8 cellular contexts compared by ENCODE assay signal in genomic region chr19:7921302-7921954, GRCh38. TPM values are rescaled to one million over a fixed set of nuclear protein-coding genes. Genes with fewer than 3 reads are reported as not detected.
A peak's percentile ranks its signal among the peaks of the same experiment; 100 is the strongest.
DNase-seq lines count a peak whose midpoint lies in the region; ATAC-seq, FAIRE-seq and TF ChIP-seq lines count a peak whose summit lies in the region.

No MANE protein-coding gene starts in this region.

- CTCF ChIA-PET in K562 (lab: Yijun Ruan, JAX; ENCODE audit: low intra/inter-chr PET ratio) = no interaction called here

- H3K36me3 ChIP-seq in K562 (ENCODE audit: control insufficient read depth, insufficient read depth, low read length) = peaks cover 19% of the 10 kb centered on the region; the same call in 1 of the 3 replicates

- peak overlapping the region; percentile 72 to 93 for H3K9ac ChIP-seq in K562 (ENCODE audit: insufficient read depth in 1 of 2, low read depth in 2 of 2, low read length in 2 of 2)

- H3K4me2 ChIP-seq in K562 (ENCODE audit: insufficient read depth, low read length) = peak overlapping the region; percentile 98

- no peaks in the 10 kb centered on the region for H3K27me3 ChIP-seq in K562 (ENCODE audit: control insufficient read depth in 2 of 2, insufficient read depth in 2 of 2, low read length in 2 of 2)

- no peaks in the 10 kb centered on the region for H3K9me3 Mint-ChIP-seq in stimulated activated naive CD8-positive, alpha-beta T cell treated with anti-CD3 and anti-CD28 coated beads, Interleukin-15, Interleukin-2, amounts not matched to agents 100 ng/mL and 50 ng/mL, for 24 hours
- H3K9me3 Mint-ChIP-seq in mesothelial cell of epicardium = no peaks in the 10 kb centered on the region

- peak overlapping the region; percentile 89 for H3K27ac Mint-ChIP-seq in stimulated activated naive CD8-positive, alpha-beta T cell treated with anti-CD3 and anti-CD28 coated beads, Interleukin-15, Interleukin-2, amounts not matched to agents 100 ng/mL and 50 ng/mL, for 24 hours
- H3K27ac Mint-ChIP-seq in mesothelial cell of epicardium = peak overlapping the region; percentile 86

- no peaks in the 10 kb centered on the region for H3K9me1 ChIP-seq in K562 (ENCODE audit: control insufficient read depth, insufficient read depth, low read length)

- H3K4me1 ChIP-seq in K562 (replicated peaks in 1 of 2; ENCODE audit: control insufficient read depth in 2 of 2, insufficient read depth in 2 of 2, low read length in 2 of 2) = peaks cover 13 to 80% of the 10 kb centered on the region in 2 experiments

- H3K27ac ChIP-seq in K562 (ENCODE audit: extremely low read depth, low read depth, low read length) = peak overlapping the region; percentile 89

- no peak for TF ChIP-seq POLR2A in K562 (conservative IDR thresholded peaks at IDR 0.05)

- WGBS in K562 (ENCODE audit: insufficient coverage, low coverage, missing lambda C conversion rate) = 16% methylated on average over 17 of the region's 17 CpGs

- H3K36me3 Mint-ChIP-seq in stimulated activated naive CD8-positive, alpha-beta T cell treated with anti-CD3 and anti-CD28 coated beads, Interleukin-15, Interleukin-2, amounts not matched to agents 100 ng/mL and 50 ng/mL, for 24 hours (ENCODE audit: low read depth) = no peaks in the 10 kb centered on the region
- H3K36me3 Mint-ChIP-seq in mesothelial cell of epicardium = no peaks in the 10 kb centered on the region

- no peak for TF ChIP-seq EP300 in K562 (IDR thresholded peaks at IDR 0.05; ENCODE audit: low read length)

- DNase-seq in stimulated activated naive CD8-positive, alpha-beta T cell treated with anti-CD3 and anti-CD28 coated beads, Interleukin-15, Interleukin-2, amounts not matched to agents 100 U/mL and 50 U/mL, for 24 hours = no peak
- DNase-seq in K562 (ENCODE audit: extremely low read depth in 1 of 4, low spot score in 3 of 4) = peak in 1 of 4 experiments; percentile 44
- DNase-seq in mesothelial cell of epicardium (ENCODE audit: low spot score in 2 of 2, unreplicated experiment in 2 of 2) = peak in 1 of 2 experiments; percentile 17
- DNase-seq in MV-4-11 (lab: John Stamatoyannopoulos, UW) = no peak
- DNase-seq in stimulated activated CD4-positive, alpha-beta T cell treated with anti-CD3 and anti-CD28 coated beads, Interleukin-1b, Interleukin-23, amount 100 ng/mL, for 48 hours = no peak
- DNase-seq in AG08396 (ENCODE audit: low spot score) = no peak

- H3K4me3 Mint-ChIP-seq in stimulated activated naive CD8-positive, alpha-beta T cell treated with anti-CD3 and anti-CD28 coated beads, Interleukin-15, Interleukin-2, amounts not matched to agents 100 ng/mL and 50 ng/mL, for 24 hours = peak overlapping the region; percentile 84
- H3K4me3 Mint-ChIP-seq in mesothelial cell of epicardium = peak overlapping the region; percentile 67

- POLR2A ChIA-PET in K562 (lab: Yijun Ruan, JAX) = interaction anchor here (0.7 to 3.1 kb wide), 8 partner anchors 8 to 83 kb away, joined by 3 to 26 read pairs (median 10); partner anchors contain the start of genes ELAVL1, MAP2K7 and TIMM44

- H3K79me2 ChIP-seq in K562 (ENCODE audit: control insufficient read depth, insufficient read depth, low read length) = peaks cover 14% of the 10 kb centered on the region

- TF ChIP-seq RAD21 in K562 (CRISPR knock-in tag; conservative IDR thresholded peaks at IDR 0.05 in 1 of 2, IDR thresholded peaks at IDR 0.05 in 1 of 2) = no peak

- peaks cover 33% of the 10 kb centered on the region for H3K4me1 Mint-ChIP-seq in stimulated activated naive CD8-positive, alpha-beta T cell treated with anti-CD3 and anti-CD28 coated beads, Interleukin-15, Interleukin-2, amounts not matched to agents 100 ng/mL and 50 ng/mL, for 24 hours (ENCODE audit: low read depth)
- peaks cover 29% of the 10 kb centered on the region for H3K4me1 Mint-ChIP-seq in mesothelial cell of epicardium

- H4K20me1 ChIP-seq in K562 (replicated peaks; ENCODE audit: control insufficient read depth, insufficient read depth, low read length) = peaks cover 10% of the 10 kb centered on the region; the same call in 1 of the 2 replicates

- TF ChIP-seq CTCF in K562 (IDR thresholded peaks at IDR 0.05 in 2 of 3, conservative IDR thresholded peaks at IDR 0.05 in 1 of 3; ENCODE audit: insufficient read depth in 2 of 3, low read depth in 1 of 3, low read length in 3 of 3) (no peak), mesothelial cell of epicardium (IDR thresholded peaks at IDR 0.05; ENCODE audit: unreplicated experiment) (no peak)

- H3K9me3 ChIP-seq in K562 (replicated peaks; ENCODE audit: control insufficient read depth, insufficient read depth, low read depth, low read length) = no peaks in the 10 kb centered on the region

- BruUV-seq in K562 (replicated peaks; lab: Mats Ljungman, UMichigan) = TSS peak; percentile 94

- peaks cover 17% of the 10 kb centered on the region for H3K27me3 Mint-ChIP-seq in stimulated activated naive CD8-positive, alpha-beta T cell treated with anti-CD3 and anti-CD28 coated beads, Interleukin-15, Interleukin-2, amounts not matched to agents 100 ng/mL and 50 ng/mL, for 24 hours
- peaks cover 23% of the 10 kb centered on the region for H3K27me3 Mint-ChIP-seq in mesothelial cell of epicardium (ENCODE audit: low read depth)

- in situ Hi-C loops in K562 (cut with MboI) = loop anchor here (5.0 kb wide), 1 partner anchor 69 kb away; no protein-coding TSS in a partner anchor

- H3K4me3 ChIP-seq in K562 = peak overlapping the region; percentile 52

- ATAC-seq in stimulated activated naive CD8-positive, alpha-beta T cell treated with anti-CD3 and anti-CD28 coated beads, Interleukin-15, Interleukin-2, amounts not matched to agents 100 U/mL and 50 U/mL, for 24 hours = no peak
- ATAC-seq in K562 = peak; percentile 1; the same call in 1 of the 3 replicates
- ATAC-seq in GM21515 (IDR thresholded peaks at IDR 0.05; ENCODE audit: unreplicated experiment) = no peak

- FAIRE-seq in K562 (lab: Jason Lieb, UNC) = no peak

- peak overlapping the region; percentile 83; the same call in 1 of the 2 replicates for H2AFZ ChIP-seq in K562 (ENCODE audit: low read depth, low read length)

- intact Hi-C loops in K562 (cut with micrococcal nuclease) = loop anchor here (1.0 to 5.0 kb wide), 2 partner anchors 49 to 68 kb away; partner anchors contain the start of gene PRR36

RNA-seq across cellular contexts. Expression of gene SNAPC2, which starts 1.3 kb away (rescaled TPM):
- total RNA-seq in K562 (2011; cell fraction: chromatin; rRNA removed; ENCODE audit: low replicate concordance) = 4.4 and 13.6 TPM in 2 replicates
- 10.9 and 14.3 TPM in 2 replicates for total RNA-seq in K562 (2011; cell fraction: nucleolus; rRNA removed)
- total RNA-seq in K562 (2011; cell fraction: nucleoplasm; rRNA removed) = 9.5 and 10.0 TPM in 2 replicates
- total RNA-seq in K562 (2014; rRNA removed) (30.3 and 42.7 TPM in 2 replicates), K562 (2014; rRNA removed; fragmentation: Illumina TruSeq; extraction: Trizol) (4.1 and 4.2 TPM in 2 replicates), K562 (2015; rRNA removed; fragmentation: Illumina TruSeq; extraction: Trizol) (15.3 and 15.9 TPM in 2 replicates), K562 (2021) (37.1 and 45.1 TPM in 2 replicates), mesothelial cell of epicardium (15.6 to 16.8 TPM (median 16.3 TPM) in 3 replicates)
- polyA plus RNA-seq in K562 (2011; rRNA removed) (10.9 and 20.1 TPM in 2 replicates), K562 (2014; fragmentation: Illumina TruSeq; extraction: Trizol) (18.2 and 39.9 TPM in 2 replicates), K562 (2014; fragmentation: Nextera tagmentation; extraction: Ambion mirVana) (1 to 10 TPM in 1 of 2 experiments, under 1 TPM in 1; 0.59 to 1.4 TPM), K562 (2014; rRNA removed) (32.0 and 34.4 TPM in 2 replicates)
- polyA plus RNA-seq in K562 (2011; cell fraction: cytosol; rRNA removed) = 18.7 and 40.5 TPM in 2 replicates
- polyA plus RNA-seq in K562 (2011; cell fraction: nucleus; rRNA removed) = 18.7 and 32.8 TPM in 2 replicates
- polyA plus RNA-seq in K562 (2012) = 30.8 and 37.6 TPM in 2 replicates
- polyA minus RNA-seq in K562 (2011; rRNA and poly(A)+ RNA removed) = 4.3 and 4.8 TPM in 2 replicates
- 14.0 and 17.1 TPM in 2 replicates for polyA minus RNA-seq in K562 (2011; cell fraction: cytosol; rRNA and poly(A)+ RNA removed)
- polyA minus RNA-seq in K562 (2011; cell fraction: nucleus; rRNA and poly(A)+ RNA removed) = 9.7 and 13.1 TPM in 2 replicates

RNA-seq across cellular contexts. Expression of gene CTXN1, which starts 4.5 kb away (rescaled TPM):
- total RNA-seq in K562 (2011; cell fraction: chromatin; rRNA removed; ENCODE audit: low replicate concordance) = 0.67 and 3.5 TPM in 2 replicates
- total RNA-seq in K562 (2011; cell fraction: nucleolus; rRNA removed) = 6.2 and 8.0 TPM in 2 replicates
- total RNA-seq in K562 (2011; cell fraction: nucleoplasm; rRNA removed) = 2.6 and 3.4 TPM in 2 replicates
- total RNA-seq in K562 (2014; rRNA removed) (7.4 and 10.9 TPM in 2 replicates), K562 (2014; rRNA removed; fragmentation: Illumina TruSeq; extraction: Trizol) (0.15 and 0.19 TPM in 2 replicates), K562 (2015; rRNA removed; fragmentation: Illumina TruSeq; extraction: Trizol) (1.8 and 2.3 TPM in 2 replicates), K562 (2021) (37.4 and 38.9 TPM in 2 replicates), mesothelial cell of epicardium (50.5 to 53.6 TPM (median 51.2 TPM) in 3 replicates)
- polyA plus RNA-seq in K562 (2011; rRNA removed) (1.3 and 1.4 TPM in 2 replicates), K562 (2014; fragmentation: Illumina TruSeq; extraction: Trizol) (1.5 and 4.9 TPM in 2 replicates), K562 (2014; fragmentation: Nextera tagmentation; extraction: Ambion mirVana) (not detected), K562 (2014; rRNA removed) (9.2 and 14.5 TPM in 2 replicates)
- polyA plus RNA-seq in K562 (2011; cell fraction: cytosol; rRNA removed) = 6.3 and 53.8 TPM in 2 replicates
- 3.6 and 12.2 TPM in 2 replicates for polyA plus RNA-seq in K562 (2011; cell fraction: nucleus; rRNA removed)
- polyA plus RNA-seq in K562 (2012) = 4.8 and 15.6 TPM in 2 replicates
- polyA minus RNA-seq in K562 (2011; rRNA and poly(A)+ RNA removed) = 0.14 TPM in 1 of 2 replicates, not detected in the other
- 15.8 and 19.9 TPM in 2 replicates for polyA minus RNA-seq in K562 (2011; cell fraction: cytosol; rRNA and poly(A)+ RNA removed)
- 2.3 and 2.7 TPM in 2 replicates for polyA minus RNA-seq in K562 (2011; cell fraction: nucleus; rRNA and poly(A)+ RNA removed)

RNA-seq across cellular contexts. Expression of gene TGFBR3L, which starts 6.8 kb away (rescaled TPM):
- 0.69 TPM in 1 of 2 replicates, not detected in the other for total RNA-seq in K562 (2011; cell fraction: chromatin; rRNA removed; ENCODE audit: low replicate concordance)
- 0.33 TPM in 1 of 2 replicates, not detected in the other for total RNA-seq in K562 (2011; cell fraction: nucleolus; rRNA removed)
- total RNA-seq in K562 (2011; cell fraction: nucleoplasm; rRNA removed) = not detected in 2 replicates
- total RNA-seq in K562 (2014; rRNA removed) (not detected in 2 replicates), K562 (2014; rRNA removed; fragmentation: Illumina TruSeq; extraction: Trizol) (not detected in 2 replicates), K562 (2015; rRNA removed; fragmentation: Illumina TruSeq; extraction: Trizol) (not detected in 2 replicates), K562 (2021) (0.18 TPM in 1 of 2 replicates, not detected in the other), mesothelial cell of epicardium (1.2 to 1.7 TPM (median 1.2 TPM) in 3 replicates)
- polyA plus RNA-seq in K562 (2011; rRNA removed) (0.08 TPM in 1 of 2 replicates, not detected in the other), K562 (2014; fragmentation: Illumina TruSeq; extraction: Trizol) (not detected in 2 replicates), K562 (2014; fragmentation: Nextera tagmentation; extraction: Ambion mirVana) (not detected), K562 (2014; rRNA removed) (not detected in 2 replicates)
- polyA plus RNA-seq in K562 (2011; cell fraction: cytosol; rRNA removed) = 0.09 TPM in 2 replicates
- polyA plus RNA-seq in K562 (2011; cell fraction: nucleus; rRNA removed) = 0.15 and 0.58 TPM in 2 replicates
- polyA plus RNA-seq in K562 (2012) = 0.26 and 0.28 TPM in 2 replicates
- not detected in 2 replicates for polyA minus RNA-seq in K562 (2011; rRNA and poly(A)+ RNA removed)
- not detected in 2 replicates for polyA minus RNA-seq in K562 (2011; cell fraction: cytosol; rRNA and poly(A)+ RNA removed)
- polyA minus RNA-seq in K562 (2011; cell fraction: nucleus; rRNA and poly(A)+ RNA removed) = not detected in 2 replicates

RNA-seq across cellular contexts. Expression of gene MAP2K7, which starts 17.8 kb away (rescaled TPM):
- 34.2 and 92.8 TPM in 2 replicates for total RNA-seq in K562 (2011; cell fraction: chromatin; rRNA removed; ENCODE audit: low replicate concordance)
- total RNA-seq in K562 (2011; cell fraction: nucleolus; rRNA removed) = 57.2 and 57.4 TPM in 2 replicates
- total RNA-seq in K562 (2011; cell fraction: nucleoplasm; rRNA removed) = 41.1 and 52.7 TPM in 2 replicates
- total RNA-seq in K562 (2014; rRNA removed) (19.4 and 23.9 TPM in 2 replicates), K562 (2014; rRNA removed; fragmentation: Illumina TruSeq; extraction: Trizol) (3.1 and 4.1 TPM in 2 replicates), K562 (2015; rRNA removed; fragmentation: Illumina TruSeq; extraction: Trizol) (11.3 and 12.3 TPM in 2 replicates), K562 (2021) (43.8 and 45.8 TPM in 2 replicates), mesothelial cell of epicardium (52.1 to 55.6 TPM (median 52.2 TPM) in 3 replicates)
- polyA plus RNA-seq in K562 (2011; rRNA removed) (14.9 and 15.7 TPM in 2 replicates), K562 (2014; fragmentation: Illumina TruSeq; extraction: Trizol) (14.1 and 27.3 TPM in 2 replicates), K562 (2014; fragmentation: Nextera tagmentation; extraction: Ambion mirVana) (under 1 TPM; 0.51 to 0.99 TPM), K562 (2014; rRNA removed) (37.6 and 40.1 TPM in 2 replicates)
- polyA plus RNA-seq in K562 (2011; cell fraction: cytosol; rRNA removed) = 16.0 and 27.0 TPM in 2 replicates
- polyA plus RNA-seq in K562 (2011; cell fraction: nucleus; rRNA removed) = 39.0 and 61.8 TPM in 2 replicates
- 29.3 and 31.2 TPM in 2 replicates for polyA plus RNA-seq in K562 (2012)
- polyA minus RNA-seq in K562 (2011; rRNA and poly(A)+ RNA removed) = 4.7 and 7.6 TPM in 2 replicates
- polyA minus RNA-seq in K562 (2011; cell fraction: cytosol; rRNA and poly(A)+ RNA removed) = 17.0 and 17.8 TPM in 2 replicates
- polyA minus RNA-seq in K562 (2011; cell fraction: nucleus; rRNA and poly(A)+ RNA removed) = 14.3 and 15.6 TPM in 2 replicates

RNA-seq across cellular contexts. Expression of gene TIMM44, which starts 22.0 kb away (rescaled TPM):
- 230 and 405 TPM in 2 replicates for total RNA-seq in K562 (2011; cell fraction: chromatin; rRNA removed; ENCODE audit: low replicate concordance)
- 274 and 281 TPM in 2 replicates for total RNA-seq in K562 (2011; cell fraction: nucleolus; rRNA removed)
- total RNA-seq in K562 (2011; cell fraction: nucleoplasm; rRNA removed) = 181 and 216 TPM in 2 replicates
- total RNA-seq in K562 (2014; rRNA removed) (211 and 231 TPM in 2 replicates), K562 (2014; rRNA removed; fragmentation: Illumina TruSeq; extraction: Trizol) (64.1 and 73.9 TPM in 2 replicates), K562 (2015; rRNA removed; fragmentation: Illumina TruSeq; extraction: Trizol) (104 and 115 TPM in 2 replicates), K562 (2021) (182 and 186 TPM in 2 replicates), mesothelial cell of epicardium (76.3 to 80.7 TPM (median 78.3 TPM) in 3 replicates)
- polyA plus RNA-seq in K562 (2011; rRNA removed) (60.1 and 74.4 TPM in 2 replicates), K562 (2014; fragmentation: Illumina TruSeq; extraction: Trizol) (89.3 and 92.8 TPM in 2 replicates), K562 (2014; fragmentation: Nextera tagmentation; extraction: Ambion mirVana) (10 to 100 TPM; 10.3 to 19.6 TPM), K562 (2014; rRNA removed) (205 and 224 TPM in 2 replicates)
- 89.7 and 229 TPM in 2 replicates for polyA plus RNA-seq in K562 (2011; cell fraction: cytosol; rRNA removed)
- polyA plus RNA-seq in K562 (2011; cell fraction: nucleus; rRNA removed) = 223 and 257 TPM in 2 replicates
- polyA plus RNA-seq in K562 (2012) = 101 and 142 TPM in 2 replicates
- 40.4 and 48.9 TPM in 2 replicates for polyA minus RNA-seq in K562 (2011; rRNA and poly(A)+ RNA removed)
- 59.1 and 73.7 TPM in 2 replicates for polyA minus RNA-seq in K562 (2011; cell fraction: cytosol; rRNA and poly(A)+ RNA removed)
- 44.6 and 66.1 TPM in 2 replicates for polyA minus RNA-seq in K562 (2011; cell fraction: nucleus; rRNA and poly(A)+ RNA removed)
